15 cellular contexts compared by ENCODE assay signal in the genomic region with DNA sequence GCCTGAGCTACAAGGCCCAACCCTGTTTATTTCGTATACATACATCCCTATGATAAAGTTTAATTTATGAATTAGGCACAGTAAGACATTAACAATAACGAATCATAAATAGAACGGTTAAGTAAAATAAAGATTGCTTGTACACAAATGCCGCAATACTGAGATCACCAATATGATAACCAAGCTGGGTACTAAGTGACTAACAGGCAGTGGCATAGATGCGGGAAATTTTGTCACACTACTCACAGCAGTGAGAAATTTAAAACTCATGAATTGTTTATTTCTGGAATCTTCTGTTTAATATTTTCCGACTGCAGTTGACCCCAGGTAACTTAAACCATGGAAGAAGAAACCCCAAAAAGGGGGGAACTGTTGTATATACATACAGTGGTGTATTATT. TPM values are rescaled to one million over a fixed set of nuclear protein-coding genes. Genes with fewer than 3 reads are reported as not detected.
DNase-seq lines count a peak whose midpoint lies in the region; ATAC-seq and TF ChIP-seq lines count a peak whose summit lies in the region.
"Had no signal": no experiment of that assay in that cellular context is flagged by ENCODE, and none has a peak within 500 bp of the region (broad histone marks: within the 10 kb centered on the region; RNA-seq: fewer than 3 reads in every experiment).

No MANE protein-coding gene starts in this region.

- no peak overlapping the region for H3K4me3 Mint-ChIP-seq in activated CD4-positive, alpha-beta T cell treated with anti-CD3 and anti-CD28 coated beads for 36 hours
- H3K4me3 Mint-ChIP-seq in natural killer cell treated with Interleukin-12 subunit alpha and Interleukin-12 subunit beta and Interleukin-15 and Interleukin-18, amount 100 ng/mL, for 72 hours, result peak overlapping the region; percentile 23
- no peak overlapping the region for H3K4me3 Mint-ChIP-seq in natural killer cell
- no peak overlapping the region for H3K4me3 Mint-ChIP-seq in stimulated activated effector memory CD8-positive, alpha-beta T cell treated with anti-CD3 and anti-CD28 coated beads, Interleukin-12 subunit alpha, Interleukin-12 subunit beta, amount 100 ng/mL, for 72 hours
- H3K4me3 Mint-ChIP-seq: B cell; CD4-positive, alpha-beta T cell; CD8-positive, alpha-beta T cell had no signal

- POLR2A ChIA-PET in activated CD4-positive, alpha-beta T cell treated with anti-CD3 and anti-CD28 coated beads for 36 hours (lab: Charles Lee), result no interaction called here

- H3K27ac Mint-ChIP-seq in activated CD4-positive, alpha-beta T cell treated with anti-CD3 and anti-CD28 coated beads for 36 hours, result no peak overlapping the region
- peak overlapping the region in 1 of 2 donors; percentile 19 for H3K27ac Mint-ChIP-seq in natural killer cell treated with Interleukin-12 subunit alpha and Interleukin-12 subunit beta and Interleukin-15 and Interleukin-18, amount 100 ng/mL, for 72 hours
- no peak overlapping the region for H3K27ac Mint-ChIP-seq in natural killer cell
- no peak overlapping the region for H3K27ac Mint-ChIP-seq in stimulated activated effector memory CD8-positive, alpha-beta T cell treated with anti-CD3 and anti-CD28 coated beads, Interleukin-12 subunit alpha, Interleukin-12 subunit beta, amount 100 ng/mL, for 72 hours
- H3K27ac Mint-ChIP-seq: B cell; CD4-positive, alpha-beta T cell; CD8-positive, alpha-beta T cell had no signal

- no peaks in the 10 kb centered on the region for H3K9me3 Mint-ChIP-seq in activated CD4-positive, alpha-beta T cell treated with anti-CD3 and anti-CD28 coated beads for 36 hours (ENCODE audit: low read depth)
- H3K9me3 Mint-ChIP-seq in natural killer cell treated with Interleukin-12 subunit alpha and Interleukin-12 subunit beta and Interleukin-15 and Interleukin-18, amount 100 ng/mL, for 72 hours, result no peaks in the 10 kb centered on the region
- H3K9me3 Mint-ChIP-seq in natural killer cell, result no peaks in the 10 kb centered on the region
- no peaks in the 10 kb centered on the region for H3K9me3 Mint-ChIP-seq in stimulated activated effector memory CD8-positive, alpha-beta T cell treated with anti-CD3 and anti-CD28 coated beads, Interleukin-12 subunit alpha, Interleukin-12 subunit beta, amount 100 ng/mL, for 72 hours
- H3K9me3 Mint-ChIP-seq: CD4-positive, alpha-beta T cell; CD8-positive, alpha-beta T cell had no signal

- peak; percentile 41 for ATAC-seq in activated CD4-positive, alpha-beta T cell treated with anti-CD3 and anti-CD28 coated beads for 36 hours
- peak in 1 of 2 donors; percentile 60 for ATAC-seq in natural killer cell treated with Interleukin-12 subunit alpha and Interleukin-12 subunit beta and Interleukin-15 and Interleukin-18, amount 100 ng/mL, for 72 hours
- ATAC-seq in natural killer cell, result no peak
- peak; percentile 79 for ATAC-seq in stimulated activated effector memory CD8-positive, alpha-beta T cell treated with anti-CD3 and anti-CD28 coated beads, Interleukin-12 subunit alpha, Interleukin-12 subunit beta, amount 100 ng/mL, for 72 hours
- ATAC-seq: A549; CD8-positive, alpha-beta T cell had no signal

- peaks cover 6% of the 10 kb centered on the region for H3K4me1 Mint-ChIP-seq in activated CD4-positive, alpha-beta T cell treated with anti-CD3 and anti-CD28 coated beads for 36 hours
- H3K4me1 Mint-ChIP-seq in natural killer cell treated with Interleukin-12 subunit alpha and Interleukin-12 subunit beta and Interleukin-15 and Interleukin-18, amount 100 ng/mL, for 72 hours (ENCODE audit: low read depth in 2 of 2), result peaks cover 3 to 12% of the 10 kb centered on the region in 2 donors
- peaks cover 4 to 6% of the 10 kb centered on the region in 2 donors for H3K4me1 Mint-ChIP-seq in natural killer cell
- H3K4me1 Mint-ChIP-seq in stimulated activated effector memory CD8-positive, alpha-beta T cell treated with anti-CD3 and anti-CD28 coated beads, Interleukin-12 subunit alpha, Interleukin-12 subunit beta, amount 100 ng/mL, for 72 hours, result peaks cover 9% of the 10 kb centered on the region

- no peak for TF ChIP-seq CTCF in natural killer cell (IDR thresholded peaks at IDR 0.05)

- intact Hi-C loops in activated CD4-positive, alpha-beta T cell treated with anti-CD3 and anti-CD28 coated beads for 36 hours (cut with DNase I, micrococcal nuclease), result loop anchor here in 1 of 2 experiments (2.0 kb wide), 1 partner anchor 83 kb away; no protein-coding TSS in a partner anchor
- intact Hi-C loops in natural killer cell (cut with micrococcal nuclease), result no loop called here

- no peak for DNase-seq in activated CD4-positive, alpha-beta T cell treated with anti-CD3 and anti-CD28 coated beads for 36 hours
- DNase-seq in activated CD4-positive, alpha-beta T cell treated with anti-CD3 and anti-CD28 coated beads for 1 hour, result no peak
- no peak for DNase-seq in natural killer cell treated with Interleukin-12 subunit alpha and Interleukin-12 subunit beta and Interleukin-15 and Interleukin-18, amount 100 ng/mL, for 72 hours (ENCODE audit: low spot score)
- DNase-seq in natural killer cell (no peak), HK-2 (ENCODE audit: unreplicated experiment) (no peak)
- no peak for DNase-seq in stimulated activated effector memory CD8-positive, alpha-beta T cell treated with anti-CD3 and anti-CD28 coated beads, Interleukin-12 subunit alpha, Interleukin-12 subunit beta, amount 100 ng/mL, for 72 hours (ENCODE audit: low spot score in 2 of 2)
- DNase-seq: AML-193; Caco-2; Calu3; CD4-positive, alpha-beta T cell; CD8-positive, alpha-beta T cell; DMS79 treated with DMSO at 0.1 percent for 48 hours; GF-D8 had no signal

- CTCF ChIA-PET in activated CD4-positive, alpha-beta T cell treated with anti-CD3 and anti-CD28 coated beads for 36 hours (lab: Charles Lee), result interaction anchor here (0.6 to 0.8 kb wide), 3 partner anchors 37 to 342 kb away, joined by 3 read pairs; no protein-coding TSS in a partner anchor

- no peaks in the 10 kb centered on the region for H3K36me3 Mint-ChIP-seq in activated CD4-positive, alpha-beta T cell treated with anti-CD3 and anti-CD28 coated beads for 36 hours (ENCODE audit: low read depth)
- H3K36me3 Mint-ChIP-seq in natural killer cell treated with Interleukin-12 subunit alpha and Interleukin-12 subunit beta and Interleukin-15 and Interleukin-18, amount 100 ng/mL, for 72 hours, result no peaks in the 10 kb centered on the region
- H3K36me3 Mint-ChIP-seq in natural killer cell, result no peaks in the 10 kb centered on the region
- H3K36me3 Mint-ChIP-seq in stimulated activated effector memory CD8-positive, alpha-beta T cell treated with anti-CD3 and anti-CD28 coated beads, Interleukin-12 subunit alpha, Interleukin-12 subunit beta, amount 100 ng/mL, for 72 hours, result no peaks in the 10 kb centered on the region
- H3K36me3 Mint-ChIP-seq: CD8-positive, alpha-beta T cell had no signal

- H3K27me3 Mint-ChIP-seq in activated CD4-positive, alpha-beta T cell treated with anti-CD3 and anti-CD28 coated beads for 36 hours, result no peaks in the 10 kb centered on the region
- peaks cover 8 to 17% of the 10 kb centered on the region in 2 donors for H3K27me3 Mint-ChIP-seq in natural killer cell treated with Interleukin-12 subunit alpha and Interleukin-12 subunit beta and Interleukin-15 and Interleukin-18, amount 100 ng/mL, for 72 hours
- peaks cover 13 to 18% of the 10 kb centered on the region in 2 donors for H3K27me3 Mint-ChIP-seq in natural killer cell (ENCODE audit: low read depth in 2 of 2)

RNA-seq across cellular contexts. Expression of gene NEURL3, which starts 33.4 kb away (rescaled TPM):
- under 1 TPM; 0.33 to 0.41 TPM for total RNA-seq in activated CD4-positive, alpha-beta T cell treated with anti-CD3 and anti-CD28 coated beads for 36 hours
- total RNA-seq in natural killer cell treated with Interleukin-12 subunit alpha and Interleukin-12 subunit beta and Interleukin-15 and Interleukin-18, amount 100 ng/mL, for 72 hours, result under 1 TPM in 1 of 2 donors, not detected in 1; 0.64 TPM
- total RNA-seq in natural killer cell, result not detected
- total RNA-seq: B cell; CD4-positive, alpha-beta T cell; CD8-positive, alpha-beta T cell had no signal

Comparison
In these comparisons a context has a peak if more than half of its experiments do, and no peak if none do; other contexts are left out.
1. ATAC-seq: peak in activated CD4-positive, alpha-beta T cell treated with anti-CD3 and anti-CD28 coated beads for 36 hours (single experiment) and stimulated activated effector memory CD8-positive, alpha-beta T cell treated with anti-CD3 and anti-CD28 coated beads, Interleukin-12 subunit alpha, Interleukin-12 subunit beta, amount 100 ng/mL, for 72 hours (single experiment); none in natural killer cell (0 of 3).